ENCODE assay signal across 29 cellular contexts in the genomic region with DNA sequence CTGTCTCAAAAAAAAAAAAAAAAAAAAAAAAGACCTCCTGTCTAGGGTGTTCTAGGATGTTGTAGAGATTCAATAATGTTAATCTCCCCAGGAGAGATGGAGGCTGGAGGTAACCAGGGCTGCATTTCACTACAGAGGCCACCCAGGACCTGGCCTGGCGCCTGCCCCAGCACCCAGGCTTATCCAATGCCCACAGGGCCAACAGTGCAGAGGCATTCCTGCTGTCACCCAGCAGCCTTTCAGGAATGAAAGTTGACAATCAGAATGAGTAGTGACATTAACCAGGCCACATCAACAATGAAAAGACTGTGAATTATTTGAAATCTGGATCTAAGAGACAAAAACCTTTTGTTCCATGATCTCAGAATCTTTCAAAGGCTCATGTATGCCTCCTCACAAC. TPM values are rescaled to one million over a fixed set of nuclear protein-coding genes. Genes with fewer than 3 reads are reported as not detected.
DNase-seq lines count a peak whose midpoint lies in the region; ATAC-seq and TF ChIP-seq lines count a peak whose summit lies in the region.
"Had no signal": no experiment of that assay in that cellular context is flagged by ENCODE, and none has a peak within 500 bp of the region (broad histone marks: within the 10 kb centered on the region; RNA-seq: fewer than 3 reads in every experiment).

No MANE protein-coding gene starts in this region.

- no peaks in the 10 kb centered on the region for H3K79me2 ChIP-seq in hepatocyte
- H3K79me2 ChIP-seq: parathyroid adenoma had no signal

- no peaks in the 10 kb centered on the region for H3K9me3 ChIP-seq in breast epithelium
- no peaks in the 10 kb centered on the region for H3K9me3 ChIP-seq in hepatocyte (ENCODE audit: low read depth)
- H3K9me3 ChIP-seq in transverse colon: no peaks in the 10 kb centered on the region
- H3K9me3 ChIP-seq: right lobe of liver, stomach had no signal

- intact Hi-C loops in breast epithelium (cut with DNase I; ENCODE audit: low total_unique reads): no loop called here
- intact Hi-C loops in MCF 10A (cut with micrococcal nuclease): loop anchor here (10.0 kb wide), 1 partner anchor 407 kb away; no protein-coding TSS in a partner anchor
- intact Hi-C loops in transverse colon (cut with DNase I; ENCODE audit: low total_unique reads): loop anchor here (5.0 kb wide), 1 partner anchor 45 kb away; no protein-coding TSS in a partner anchor

- H3K4me3 Mint-ChIP-seq in MCF 10A (ENCODE audit: unreplicated experiment) (no peak overlapping the region), endothelial cell (ENCODE audit: unreplicated experiment) (no peak overlapping the region)
- H3K4me3 Mint-ChIP-seq: activated T-cell treated with anti-CD3 and anti-CD28 coated beads, Interleukin-2, amount 50 U/mL, for 72 hours; immature natural killer cell; memory B cell had no signal

- no peaks in the 10 kb centered on the region for H3K36me3 Mint-ChIP-seq in MCF 10A (ENCODE audit: insufficient read depth, unreplicated experiment)
- peaks cover 3% of the 10 kb centered on the region for H3K36me3 Mint-ChIP-seq in endothelial cell (ENCODE audit: low read depth, unreplicated experiment)
- H3K36me3 Mint-ChIP-seq: immature natural killer cell, memory B cell had no signal

- no peaks in the 10 kb centered on the region for H3K9me2 ChIP-seq in hepatocyte (replicated peaks; ENCODE audit: insufficient read depth)

- no peak for DNase-seq in breast epithelium (ENCODE audit: low spot score in 2 of 2)
- no peak for DNase-seq in MCF 10A (ENCODE audit: unreplicated experiment)
- DNase-seq in endothelial cell (ENCODE audit: low spot score): no peak
- no peak for DNase-seq in hepatocyte (ENCODE audit: low spot score)
- no peak for DNase-seq in transverse colon
- DNase-seq in retina: no peak
- no peak for DNase-seq in mucosa of gallbladder (ENCODE audit: low spot score)
- DNase-seq: activated CD4-positive, alpha-beta T cell treated with anti-CD3 and anti-CD28 coated beads, Interleukin-2, amount 50 U/mL, for 48 hours; activated CD4-positive, CD25-positive, alpha-beta regulatory T cell treated with anti-CD3 and anti-CD28 coated beads, Interleukin-2, amount 50 U/mL, for 72 hours; activated naive CD4-positive, alpha-beta T cell; activated T-cell treated with anti-CD3 and anti-CD28 coated beads, Interleukin-2, amount 50 U/mL, for 72 hours; C1 segment of cervical spinal cord; DMS79; GDM1; immature natural killer cell; KBM-7; NCI-H1105; NCI-H510A treated with DMSO at 0.1 percent for 48 hours; stomach; T-helper 2 cell had no signal

- H3K9me3 Mint-ChIP-seq in MCF 10A (ENCODE audit: unreplicated experiment): no peaks in the 10 kb centered on the region
- H3K9me3 Mint-ChIP-seq in endothelial cell (ENCODE audit: unreplicated experiment): no peaks in the 10 kb centered on the region
- H3K9me3 Mint-ChIP-seq: activated T-cell treated with anti-CD3 and anti-CD28 coated beads, Interleukin-2, amount 50 U/mL, for 72 hours; memory B cell had no signal

- no peaks in the 10 kb centered on the region for H4K20me1 ChIP-seq in hepatocyte (ENCODE audit: insufficient read depth, poor library complexity, severe bottlenecking)

- no peak overlapping the region for H2AFZ ChIP-seq in hepatocyte
- H2AFZ ChIP-seq: parathyroid adenoma had no signal

- TF ChIP-seq EP300 in transverse colon (IDR thresholded peaks at IDR 0.05; ENCODE audit: low read depth): no peak

- H3K4me1 ChIP-seq in breast epithelium: peaks cover 0 to 13% of the 10 kb centered on the region in 2 donors
- peaks cover 6% of the 10 kb centered on the region for H3K4me1 ChIP-seq in hepatocyte (ENCODE audit: insufficient read depth)
- H3K4me1 ChIP-seq in transverse colon: peaks cover 8 to 46% (median 17%) of the 10 kb centered on the region in 4 donors

- no peaks in the 10 kb centered on the region for H3K27me3 ChIP-seq in breast epithelium
- no peaks in the 10 kb centered on the region for H3K27me3 ChIP-seq in hepatocyte
- peaks cover 15% of the 10 kb centered on the region for H3K27me3 ChIP-seq in transverse colon
- H3K27me3 ChIP-seq: right lobe of liver had no signal

- no TSS peak for BruUV-seq in MCF 10A (replicated peaks; lab: Mats Ljungman, UMichigan)

- 91% methylated on average over 1 of the region's 1 CpG for WGBS in hepatocyte (ENCODE audit: low lambda C conversion rate, missing lambda C conversion rate)
- WGBS in transverse colon (ENCODE audit: low coverage in 1 of 2), 2 donors: 86 to 100% methylated on average over 1 of the region's 1 CpG

- no peak overlapping the region for H3K4me2 ChIP-seq in hepatocyte

- no peak overlapping the region for H3K27ac Mint-ChIP-seq in MCF 10A (ENCODE audit: low read depth, unreplicated experiment)
- peak overlapping the region; percentile 82 for H3K27ac Mint-ChIP-seq in endothelial cell (ENCODE audit: unreplicated experiment)
- H3K27ac Mint-ChIP-seq: activated T-cell treated with anti-CD3 and anti-CD28 coated beads, Interleukin-2, amount 50 U/mL, for 72 hours; immature natural killer cell; memory B cell had no signal

- POLR2A ChIA-PET in MCF 10A (lab: Yijun Ruan, JAX): interaction anchor here (2.7 to 6.1 kb wide), 2 partner anchors 8 to 44 kb away, joined by 17 to 49 read pairs; no protein-coding TSS in a partner anchor

- CTCF ChIA-PET in MCF 10A (lab: Yijun Ruan, JAX): interaction anchor here (0.6 to 16.7 kb wide), 3 partner anchors 42 to 613 kb away, joined by 3 to 992 read pairs (median 37); partner anchors contain the start of gene GABRP

- H3K36me3 ChIP-seq in breast epithelium: no peaks in the 10 kb centered on the region
- H3K36me3 ChIP-seq in hepatocyte (replicated peaks; ENCODE audit: insufficient read depth, low read depth): no peaks in the 10 kb centered on the region
- no peaks in the 10 kb centered on the region for H3K36me3 ChIP-seq in transverse colon
- H3K36me3 ChIP-seq: right lobe of liver, stomach had no signal

- H3K27ac ChIP-seq in breast epithelium: peak overlapping the region; percentile 53 to 92
- peak overlapping the region; percentile 68 for H3K27ac ChIP-seq in hepatocyte
- no peak overlapping the region for H3K27ac ChIP-seq in transverse colon
- H3K27ac ChIP-seq: 22Rv1, parathyroid adenoma, right lobe of liver had no signal

- TF ChIP-seq CTCF in breast epithelium (IDR thresholded peaks at IDR 0.05) (no peak), MCF 10A (IDR thresholded peaks at IDR 0.05; ENCODE audit: unreplicated experiment) (no peak), endothelial cell (IDR thresholded peaks at IDR 0.05; ENCODE audit: unreplicated experiment) (no peak), hepatocyte (IDR thresholded peaks at IDR 0.05; ENCODE audit: poor library complexity) (no peak), transverse colon (IDR thresholded peaks at IDR 0.05) (no peak)

- H3K27me3 Mint-ChIP-seq in MCF 10A (ENCODE audit: insufficient read depth, unreplicated experiment) (no peaks in the 10 kb centered on the region), endothelial cell (ENCODE audit: unreplicated experiment) (peaks cover 10% of the 10 kb centered on the region)

- ATAC-seq in HG03135 (IDR thresholded peaks at IDR 0.05; ENCODE audit: unreplicated experiment): no peak
- ATAC-seq: activated T-cell treated with anti-CD3 and anti-CD28 coated beads, Interleukin-2, amount 50 U/mL, for 72 hours had no signal

- peaks cover 21% of the 10 kb centered on the region for H3K4me1 Mint-ChIP-seq in MCF 10A (ENCODE audit: insufficient read depth, unreplicated experiment)
- H3K4me1 Mint-ChIP-seq in endothelial cell (ENCODE audit: unreplicated experiment): peaks cover 50% of the 10 kb centered on the region

- in situ Hi-C loops in transverse colon (cut with MboI; ENCODE audit: low pct_ligation_motif_present in 1 of 4, low pct_unique_long_range_greater_than_20kb in 1 of 4, low sequenced_read_pairs in 3 of 4): loop anchor here in 3 of 4 donors (10.0 to 25.0 kb wide), 2 partner anchors 47 to 590 kb away; no protein-coding TSS in a partner anchor

- no peak overlapping the region for H3K4me3 ChIP-seq in breast epithelium
- no peak overlapping the region for H3K4me3 ChIP-seq in hepatocyte
- no peak overlapping the region for H3K4me3 ChIP-seq in transverse colon
- H3K4me3 ChIP-seq: right lobe of liver, stomach had no signal

- no peak for TF ChIP-seq POLR2A in breast epithelium (IDR thresholded peaks at IDR 0.05)
- no peak for TF ChIP-seq POLR2A in transverse colon (IDR thresholded peaks at IDR 0.05)

RNA-seq across cellular contexts. Expression of gene GABRP, which starts 36.2 kb away (rescaled TPM):
- total RNA-seq in breast epithelium (100 to 1,000 TPM in 1 of 3 donors, 10 to 100 TPM in 1, under 1 TPM in 1; 0.32 to 241 (median 52.4) TPM), MCF 10A (2022) (not detected in 2 replicates), endothelial cell (ENCODE audit: unreplicated experiment) (23.5 TPM), hepatocyte (91.4 and 94.1 TPM in 2 replicates), transverse colon (under 1 TPM in 1 of 4 donors, not detected in 3; 0.32 TPM), mucosa of gallbladder (44.3 TPM)
- 136 and 192 TPM in 2 replicates for polyA plus RNA-seq in hepatocyte
- total RNA-seq: activated T-cell treated with anti-CD3 and anti-CD28 coated beads, Interleukin-2, amount 50 U/mL, for 72 hours; frontal cortex; M059J; OCI-LY7 had no signal
- polyA plus RNA-seq: immature natural killer cell, neural cell had no signal

Comparison
In these comparisons a context has a peak if more than half of its experiments do, and no peak if none do; other contexts are left out.
1. H3K27ac ChIP-seq: peak in breast epithelium (2 of 2) and hepatocyte (single experiment); none in transverse colon (0 of 4).